Comparison of ENCODE assay signal across 10 cellular contexts in the genomic region with DNA sequence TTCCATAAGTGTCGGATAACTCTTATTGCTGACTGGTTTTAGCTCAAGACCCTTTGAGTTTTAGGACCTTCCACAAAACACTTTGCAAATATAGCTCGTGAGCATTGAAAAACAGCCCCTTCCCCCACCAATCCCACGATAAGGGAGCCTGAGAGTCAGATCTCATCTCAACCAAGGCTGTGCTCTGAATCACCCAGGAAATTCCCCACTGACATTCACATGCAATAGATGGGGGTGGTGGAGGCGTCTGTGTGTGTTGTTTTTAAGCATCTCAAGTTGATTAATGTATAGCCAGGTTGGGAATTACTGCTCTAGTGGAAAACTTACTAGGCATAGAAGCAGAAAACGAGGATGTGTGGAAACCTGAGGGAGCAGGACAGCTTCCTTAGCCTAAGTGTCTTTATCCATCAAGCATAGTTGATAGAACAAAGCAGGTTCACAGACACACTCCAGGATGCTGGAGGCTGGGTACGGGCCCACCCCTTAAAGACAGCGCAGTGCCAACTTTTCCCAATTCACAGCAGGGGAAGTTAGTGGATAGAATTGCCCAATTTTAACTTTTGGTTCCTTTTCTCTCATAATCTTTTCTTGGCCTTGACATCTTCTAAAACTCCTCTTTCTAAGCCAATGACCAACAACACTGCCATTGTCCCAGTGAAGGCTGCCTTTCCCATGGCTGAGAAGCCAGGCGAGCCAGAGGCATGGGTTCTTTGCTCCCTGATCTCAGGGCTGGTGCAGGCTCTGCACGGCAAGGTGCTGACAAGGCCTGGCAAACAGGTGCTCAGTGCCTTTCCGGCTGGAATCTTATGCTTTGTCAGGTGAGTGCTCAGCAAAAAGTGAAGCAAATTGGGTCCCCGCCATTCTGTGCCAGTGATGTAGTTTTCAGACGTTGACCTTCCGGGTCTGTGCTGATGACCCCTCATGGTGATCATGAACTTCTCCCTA.
DNase-seq lines count a peak whose midpoint lies in the region; ATAC-seq and TF ChIP-seq lines count a peak whose summit lies in the region.
"Had no signal": no experiment of that assay in that cellular context is flagged by ENCODE, and none has a peak within 500 bp of the region (broad histone marks: within the 10 kb centered on the region; RNA-seq: fewer than 3 reads in every experiment).

No MANE protein-coding gene starts in this region.

- peak overlapping the region; percentile 46 for H3K4me3 Mint-ChIP-seq in activated T-helper 1 cell treated with anti-CD3 and anti-CD28 coated beads, Interleukin-12 subunit alpha, Interleukin-12 subunit beta, Interleukin-2, Interleukin-4 antibody, amounts not matched to agents 30 ng/mL and 10 ng/mL and 1 ng/mL, durations not matched to agents 14 hours and 24 hours and 36 hours

- no peak for TF ChIP-seq CTCF in gastrocnemius medialis (IDR thresholded peaks at IDR 0.05 in 4 of 5, conservative IDR thresholded peaks at IDR 0.05 in 1 of 5)

- peaks cover 10% of the 10 kb centered on the region for H3K36me3 Mint-ChIP-seq in activated T-helper 1 cell treated with anti-CD3 and anti-CD28 coated beads, Interleukin-12 subunit alpha, Interleukin-12 subunit beta, Interleukin-2, Interleukin-4 antibody, amounts not matched to agents 30 ng/mL and 10 ng/mL and 1 ng/mL, durations not matched to agents 14 hours and 24 hours and 36 hours (ENCODE audit: low read depth)

- H3K9me3 ChIP-seq in gastrocnemius medialis: no peaks in the 10 kb centered on the region

- ATAC-seq in GM18867 (IDR thresholded peaks at IDR 0.05; ENCODE audit: unreplicated experiment) (peak; percentile 73), HG02938 (IDR thresholded peaks at IDR 0.05; ENCODE audit: unreplicated experiment) (peak; percentile 83), gastrocnemius medialis (no peak)

- no peaks in the 10 kb centered on the region for H3K27me3 ChIP-seq in gastrocnemius medialis

- peak overlapping the region; percentile 83 for H3K27ac Mint-ChIP-seq in activated T-helper 1 cell treated with anti-CD3 and anti-CD28 coated beads, Interleukin-12 subunit alpha, Interleukin-12 subunit beta, Interleukin-2, Interleukin-4 antibody, amounts not matched to agents 30 ng/mL and 10 ng/mL and 1 ng/mL, durations not matched to agents 14 hours and 24 hours and 36 hours

- H3K9me3 Mint-ChIP-seq in activated T-helper 1 cell treated with anti-CD3 and anti-CD28 coated beads, Interleukin-12 subunit alpha, Interleukin-12 subunit beta, Interleukin-2, Interleukin-4 antibody, amounts not matched to agents 30 ng/mL and 10 ng/mL and 1 ng/mL, durations not matched to agents 14 hours and 24 hours and 36 hours: peaks cover 22% of the 10 kb centered on the region

- peak; percentile 48 for DNase-seq in activated T-helper 1 cell treated with anti-CD3 and anti-CD28 coated beads, Interleukin-12 subunit alpha, Interleukin-12 subunit beta, Interleukin-2, Interleukin-4 antibody, amounts not matched to agents 30 ng/mL and 10 ng/mL and 1 ng/mL, durations not matched to agents 14 hours and 24 hours and 36 hours (ENCODE audit: low spot score)
- DNase-seq in stimulated activated CD4-positive, alpha-beta T cell treated with anti-CD3 and anti-CD28 coated beads, Interleukin-1b, Interleukin-23, amount 100 ng/mL, for 48 hours: peak; percentile 69
- no peak for DNase-seq in HPDE6-E6E7 (ENCODE audit: extremely low spot score)
- DNase-seq in C1 segment of cervical spinal cord (lab: John Stamatoyannopoulos, UW): no peak
- no peak for DNase-seq in DMS53 (lab: John Stamatoyannopoulos, UW)
- DNase-seq in gastrocnemius medialis: no peak
- DNase-seq: naive B cell had no signal

- in situ Hi-C loops in gastrocnemius medialis (cut with MboI; ENCODE audit: low sequenced_read_pairs in 4 of 4): loop anchor here in 2 of 4 donors (10.0 to 25.0 kb wide), 2 partner anchors 274 to 287 kb away; no protein-coding TSS in a partner anchor

- peaks cover 24% of the 10 kb centered on the region for H3K4me1 Mint-ChIP-seq in activated T-helper 1 cell treated with anti-CD3 and anti-CD28 coated beads, Interleukin-12 subunit alpha, Interleukin-12 subunit beta, Interleukin-2, Interleukin-4 antibody, amounts not matched to agents 30 ng/mL and 10 ng/mL and 1 ng/mL, durations not matched to agents 14 hours and 24 hours and 36 hours (ENCODE audit: low read depth)
- H3K4me1 Mint-ChIP-seq: naive B cell had no signal

- TF ChIP-seq POLR2A in gastrocnemius medialis (IDR thresholded peaks at IDR 0.05): no peak

- no peaks in the 10 kb centered on the region for H3K4me1 ChIP-seq in gastrocnemius medialis

- no peaks in the 10 kb centered on the region for H3K36me3 ChIP-seq in gastrocnemius medialis

- intact Hi-C loops in activated T-helper 1 cell treated with anti-CD3 and anti-CD28 coated beads, Interleukin-12 subunit alpha, Interleukin-12 subunit beta, Interleukin-2, Interleukin-4 antibody, amounts not matched to agents 30 ng/mL and 10 ng/mL and 1 ng/mL, durations not matched to agents 14 hours and 24 hours and 36 hours (cut with micrococcal nuclease): loop anchor here (1.0 to 2.0 kb wide), 2 partner anchors 7 to 196 kb away; partner anchors contain the start of gene PAXIP1
- intact Hi-C loops in gastrocnemius medialis (cut with DNase I; ENCODE audit: low total_unique reads): loop anchor here (10.0 kb wide), 1 partner anchor 274 kb away; no protein-coding TSS in a partner anchor

- H3K27ac ChIP-seq in gastrocnemius medialis: no peak overlapping the region
- H3K27ac ChIP-seq: HL-60 had no signal

- H3K27me3 Mint-ChIP-seq in activated T-helper 1 cell treated with anti-CD3 and anti-CD28 coated beads, Interleukin-12 subunit alpha, Interleukin-12 subunit beta, Interleukin-2, Interleukin-4 antibody, amounts not matched to agents 30 ng/mL and 10 ng/mL and 1 ng/mL, durations not matched to agents 14 hours and 24 hours and 36 hours (ENCODE audit: insufficient read depth): peaks cover 2% of the 10 kb centered on the region

- no peak overlapping the region for H3K4me3 ChIP-seq in gastrocnemius medialis

Comparison
In these comparisons a context has a peak if more than half of its experiments do, and no peak if none do; other contexts are left out.
1. ATAC-seq: peak in GM18867 (single experiment) and HG02938 (single experiment); none in gastrocnemius medialis (0 of 2).
2. DNase-seq: peak in activated T-helper 1 cell treated with anti-CD3 and anti-CD28 coated beads, Interleukin-12 subunit alpha, Interleukin-12 subunit beta, Interleukin-2, Interleukin-4 antibody, amounts not matched to agents 30 ng/mL and 10 ng/mL and 1 ng/mL, durations not matched to agents 14 hours and 24 hours and 36 hours (single experiment) and stimulated activated CD4-positive, alpha-beta T cell treated with anti-CD3 and anti-CD28 coated beads, Interleukin-1b, Interleukin-23, amount 100 ng/mL, for 48 hours (single experiment); none in HPDE6-E6E7 (single experiment), C1 segment of cervical spinal cord (0 of 14), DMS53 (single experiment) and gastrocnemius medialis (0 of 2).